8 cellular contexts compared by ENCODE assay signal in the genomic region with DNA sequence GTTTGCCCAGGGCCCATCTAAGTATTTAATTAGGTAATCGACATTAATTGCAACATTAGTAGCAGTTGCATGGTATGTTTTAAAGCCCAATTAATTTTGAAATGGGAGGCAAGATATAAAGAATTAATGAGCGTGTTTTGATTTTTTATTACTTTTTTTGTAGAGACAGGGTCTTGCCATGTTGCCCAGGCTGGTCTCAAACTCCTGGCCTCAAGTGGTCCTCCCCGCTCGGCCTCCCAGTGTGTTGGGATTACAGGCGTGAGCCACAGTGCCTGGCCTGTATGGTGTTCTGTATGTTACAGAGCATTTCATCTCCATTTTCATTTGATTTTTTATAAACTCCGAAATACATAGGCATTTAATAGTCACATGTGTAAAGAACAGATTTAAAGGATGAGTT. TPM values are rescaled to one million over a fixed set of nuclear protein-coding genes. Genes with fewer than 3 reads are reported as not detected.
DNase-seq lines count a peak whose midpoint lies in the region; ATAC-seq, FAIRE-seq and TF ChIP-seq lines count a peak whose summit lies in the region.

No MANE protein-coding gene starts in this region.

- no peak for DNase-seq in activated T-cell treated with anti-CD3 and anti-CD28 coated beads, Interleukin-2, amount 50 U/mL, for 4 hours
- DNase-seq in activated T-cell treated with anti-CD3 and anti-CD28 coated beads for 4 hours (no peak), astrocyte (ENCODE audit: low read depth) (no peak), lower leg skin (ENCODE audit: low spot score in 2 of 2) (no peak), tibial artery (no peak), NCI-H526 (lab: John Stamatoyannopoulos, UW) (no peak), mesenteric fat pad (ENCODE audit: low spot score) (no peak)

- ATAC-seq in activated T-cell treated with anti-CD3 and anti-CD28 coated beads, Interleukin-2, amount 50 U/mL, for 4 hours: no peak
- ATAC-seq in GM18867 (IDR thresholded peaks at IDR 0.05; ENCODE audit: unreplicated experiment): no peak

- H4K20me1 ChIP-seq in astrocyte (ENCODE audit: insufficient read depth, low read length): peaks cover 4% of the 10 kb centered on the region

- H3K27me3 ChIP-seq in astrocyte (ENCODE audit: insufficient read depth, low read length): no peaks in the 10 kb centered on the region
- H3K27me3 ChIP-seq in tibial artery: no peaks in the 10 kb centered on the region

- TF ChIP-seq POLR2A in lower leg skin (IDR thresholded peaks at IDR 0.05): no peak

- H3K4me3 Mint-ChIP-seq in activated T-cell treated with anti-CD3 and anti-CD28 coated beads, Interleukin-2, amount 50 U/mL, for 4 hours: peak overlapping the region; percentile 97
- peak overlapping the region; percentile 100 for H3K4me3 Mint-ChIP-seq in astrocyte (ENCODE audit: unreplicated experiment)

- WGBS in lower leg skin, 2 donors: 42 to 52% methylated on average over 6 of the region's 6 CpGs

- peaks cover 52% of the 10 kb centered on the region for H3K79me2 ChIP-seq in astrocyte (ENCODE audit: insufficient read depth, low read length)

- H3K9me3 Mint-ChIP-seq in activated T-cell treated with anti-CD3 and anti-CD28 coated beads, Interleukin-2, amount 50 U/mL, for 4 hours: peaks cover 12% of the 10 kb centered on the region
- peaks cover 8% of the 10 kb centered on the region for H3K9me3 Mint-ChIP-seq in astrocyte (ENCODE audit: unreplicated experiment)

- H3K9ac ChIP-seq in astrocyte (ENCODE audit: low read length): peak overlapping the region; percentile 99

- peak overlapping the region; percentile 98 for H3K27ac Mint-ChIP-seq in astrocyte (ENCODE audit: unreplicated experiment)

- H3K36me3 Mint-ChIP-seq in activated T-cell treated with anti-CD3 and anti-CD28 coated beads, Interleukin-2, amount 50 U/mL, for 4 hours (ENCODE audit: insufficient read depth): peaks cover 21% of the 10 kb centered on the region
- peaks cover 12% of the 10 kb centered on the region for H3K36me3 Mint-ChIP-seq in astrocyte (ENCODE audit: low read depth, unreplicated experiment)

- H2AFZ ChIP-seq in astrocyte (ENCODE audit: low read depth, low read length): no peak overlapping the region

- H3K4me1 ChIP-seq in astrocyte (ENCODE audit: insufficient read depth, low read length): peaks cover 6% of the 10 kb centered on the region
- H3K4me1 ChIP-seq in tibial artery: peaks cover 0 to 27% (median 12%) of the 10 kb centered on the region in 4 donors

- no peak for TF ChIP-seq CTCF in astrocyte (IDR thresholded peaks at IDR 0.05; ENCODE audit: insufficient read depth, low read depth, low read length)
- TF ChIP-seq CTCF in lower leg skin (IDR thresholded peaks at IDR 0.05): no peak
- TF ChIP-seq CTCF in tibial artery (IDR thresholded peaks at IDR 0.05): no peak

- H3K36me3 ChIP-seq in astrocyte (ENCODE audit: insufficient read depth, low read length) (peaks cover 16% of the 10 kb centered on the region), tibial artery (peaks cover 16 to 25% (median 17%) of the 10 kb centered on the region in 3 donors)

- peaks cover 38% of the 10 kb centered on the region for H3K4me1 Mint-ChIP-seq in activated T-cell treated with anti-CD3 and anti-CD28 coated beads, Interleukin-2, amount 50 U/mL, for 4 hours (ENCODE audit: low read depth)
- H3K4me1 Mint-ChIP-seq in astrocyte (ENCODE audit: low read depth, unreplicated experiment): peaks cover 13% of the 10 kb centered on the region

- H3K4me3 ChIP-seq in astrocyte (ENCODE audit: insufficient read depth, low read depth, low read length) (peak overlapping the region; percentile 93), lower leg skin (ENCODE audit: low read depth, poor library complexity, severe bottlenecking) (peak overlapping the region; percentile 95), tibial artery (peak overlapping the region; percentile 84 to 96)

- FAIRE-seq in astrocyte (lab: Jason Lieb, UNC): no peak

- no peaks in the 10 kb centered on the region for H3K27me3 Mint-ChIP-seq in activated T-cell treated with anti-CD3 and anti-CD28 coated beads, Interleukin-2, amount 50 U/mL, for 4 hours (ENCODE audit: low read depth)
- no peaks in the 10 kb centered on the region for H3K27me3 Mint-ChIP-seq in astrocyte (ENCODE audit: low read depth, unreplicated experiment)

- intact Hi-C loops in lower leg skin (cut with DNase I; ENCODE audit: low total_unique reads) (no loop called here), tibial artery (cut with DNase I; ENCODE audit: low total_unique reads) (loop anchor here (5.0 kb wide), 1 partner anchor 43 kb away; no protein-coding TSS in a partner anchor)

- H3K9me3 ChIP-seq in astrocyte (ENCODE audit: insufficient read depth, low read depth, low read length) (peaks cover 2% of the 10 kb centered on the region), tibial artery (peaks cover 0 to 4% (median 0%) of the 10 kb centered on the region in 3 donors)

- H3K27ac ChIP-seq in astrocyte (ENCODE audit: low read depth, low read length) (peak overlapping the region; percentile 97), tibial artery (peak overlapping the region; percentile 89 to 96)

- H3K4me2 ChIP-seq in astrocyte (ENCODE audit: low read length): peak overlapping the region; percentile 90

RNA-seq across cellular contexts. Expression of a gene that starts 0.9 kb away (rescaled TPM):
- total RNA-seq in activated T-cell treated with anti-CD3 and anti-CD28 coated beads, Interleukin-2, amount 50 U/mL, for 4 hours: 10 to 100 TPM; 12.8 to 16.5 (median 16.4) TPM
- total RNA-seq in astrocyte (43.1 and 49.4 TPM in 2 replicates), lower leg skin (10 to 100 TPM; 32.5 to 43.8 (median 35.9) TPM), mesenteric fat pad (35.3 TPM)

RNA-seq across cellular contexts. Expression of a gene that starts 46.5 kb away (rescaled TPM):
- total RNA-seq in activated T-cell treated with anti-CD3 and anti-CD28 coated beads, Interleukin-2, amount 50 U/mL, for 4 hours: 1 to 10 TPM; 2.9 to 4.8 (median 3.3) TPM
- total RNA-seq in astrocyte: 232 and 278 TPM in 2 replicates
- total RNA-seq in lower leg skin: 10 to 100 TPM; 36.5 to 48.0 (median 41.3) TPM
- 150 TPM for total RNA-seq in mesenteric fat pad

Comparison
In these comparisons a context has a peak if more than half of its experiments do, and no peak if none do; other contexts are left out.
1. RNA of a gene that starts 46.5 kb away (total RNA-seq): 232 to 278 TPM in astrocyte, 150 TPM in mesenteric fat pad (single experiment) and 36.5 to 48.0 TPM in lower leg skin; 2.9 to 4.8 TPM in activated T-cell treated with anti-CD3 and anti-CD28 coated beads, Interleukin-2, amount 50 U/mL, for 4 hours; every median in the first group is over 4 times any median in the second.
2. Peak in every context shown above with its lines, with median percentiles within 50 percentile points of each other: H3K4me3 ChIP-seq.